In the genomic region with DNA sequence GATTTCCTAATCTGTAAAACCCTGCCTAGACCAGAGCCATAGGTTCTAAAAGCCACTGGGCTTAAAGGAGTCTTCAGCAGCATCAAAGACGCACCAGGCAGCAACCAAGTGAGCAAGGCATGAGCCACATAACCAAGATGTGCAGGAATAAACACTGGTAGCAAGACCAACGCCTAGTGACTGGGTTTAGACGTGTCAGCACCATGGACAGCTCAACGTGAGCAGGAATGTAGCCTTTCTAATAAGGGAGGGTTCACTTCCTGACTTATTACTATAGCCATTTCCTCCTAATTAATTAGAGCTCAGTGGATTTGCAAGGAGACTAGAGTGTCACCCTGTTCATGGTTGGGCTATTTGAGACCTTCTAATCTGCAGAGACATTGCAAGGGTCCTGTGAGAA, we compare ENCODE assay signal across 9 cellular contexts.
DNase-seq lines count a peak whose midpoint lies in the region; ATAC-seq and TF ChIP-seq lines count a peak whose summit lies in the region.
"Had no signal": no experiment of that assay in that cellular context is flagged by ENCODE, and none has a peak within 500 bp of the region (broad histone marks: within the 10 kb centered on the region; RNA-seq: fewer than 3 reads in every experiment).

No MANE protein-coding gene starts in this region.

- TF ChIP-seq CTCF in left lung (IDR thresholded peaks at IDR 0.05) (no peak), sigmoid colon (IDR thresholded peaks at IDR 0.05) (no peak), vagina (IDR thresholded peaks at IDR 0.05) (no peak)

- H3K9me3 ChIP-seq in left lung (peaks cover 0 to 7% of the 10 kb centered on the region in 2 donors), sigmoid colon (no peaks in the 10 kb centered on the region), vagina (no peaks in the 10 kb centered on the region)

- DNase-seq in Daoy (ENCODE audit: low read depth) (peak; percentile 79), HT1080 (ENCODE audit: low read depth) (peak; percentile 13), amniotic epithelial cell (ENCODE audit: low read depth) (peak; percentile 10), left lung (peak in 1 of 2 donors; percentile 35), sigmoid colon (no peak), vagina (ENCODE audit: extremely low spot score in 2 of 2) (no peak)

- no peaks in the 10 kb centered on the region for H3K4me1 ChIP-seq in left lung
- H3K4me1 ChIP-seq in sigmoid colon: no peaks in the 10 kb centered on the region
- H3K4me1 ChIP-seq in vagina: peaks cover 18% of the 10 kb centered on the region

- no peak for TF ChIP-seq EP300 in sigmoid colon (IDR thresholded peaks at IDR 0.05)

- no peaks in the 10 kb centered on the region for H3K36me3 ChIP-seq in left lung
- H3K36me3 ChIP-seq in sigmoid colon: no peaks in the 10 kb centered on the region
- H3K36me3 ChIP-seq in vagina: no peaks in the 10 kb centered on the region

- no peak overlapping the region for H3K27ac ChIP-seq in left lung
- no peak overlapping the region for H3K27ac ChIP-seq in sigmoid colon
- no peak overlapping the region for H3K27ac ChIP-seq in vagina

- intact Hi-C loops in left lung (cut with DNase I) (no loop called here), sigmoid colon (cut with DNase I) (no loop called here), vagina (cut with DNase I) (no loop called here)

- no peaks in the 10 kb centered on the region for H3K27me3 ChIP-seq in left lung
- H3K27me3 ChIP-seq in sigmoid colon: no peaks in the 10 kb centered on the region
- no peaks in the 10 kb centered on the region for H3K27me3 ChIP-seq in vagina

- ATAC-seq in left lung: peak; percentile 72
- no peak for ATAC-seq in GM19467 (IDR thresholded peaks at IDR 0.05; ENCODE audit: unreplicated experiment)
- no peak for ATAC-seq in GM21576 (IDR thresholded peaks at IDR 0.05; ENCODE audit: unreplicated experiment)
- ATAC-seq: naive thymus-derived CD4-positive, alpha-beta T cell had no signal

- no peak for TF ChIP-seq POLR2A in sigmoid colon (IDR thresholded peaks at IDR 0.05)
- TF ChIP-seq POLR2A in vagina (IDR thresholded peaks at IDR 0.05): no peak

- WGBS in sigmoid colon, 2 donors: 6 to 9% methylated on average over 4 of the region's 4 CpGs

- H3K4me3 ChIP-seq in left lung (no peak overlapping the region), sigmoid colon (no peak overlapping the region), vagina (no peak overlapping the region)

Comparison
In these comparisons a context has a peak if more than half of its experiments do, and no peak if none do; other contexts are left out.
1. DNase-seq: peak in Daoy (single experiment), HT1080 (single experiment) and amniotic epithelial cell (single experiment); none in sigmoid colon (single experiment) and vagina (0 of 2).